ENCODE assay signal across 9 cellular contexts in the genomic region with DNA sequence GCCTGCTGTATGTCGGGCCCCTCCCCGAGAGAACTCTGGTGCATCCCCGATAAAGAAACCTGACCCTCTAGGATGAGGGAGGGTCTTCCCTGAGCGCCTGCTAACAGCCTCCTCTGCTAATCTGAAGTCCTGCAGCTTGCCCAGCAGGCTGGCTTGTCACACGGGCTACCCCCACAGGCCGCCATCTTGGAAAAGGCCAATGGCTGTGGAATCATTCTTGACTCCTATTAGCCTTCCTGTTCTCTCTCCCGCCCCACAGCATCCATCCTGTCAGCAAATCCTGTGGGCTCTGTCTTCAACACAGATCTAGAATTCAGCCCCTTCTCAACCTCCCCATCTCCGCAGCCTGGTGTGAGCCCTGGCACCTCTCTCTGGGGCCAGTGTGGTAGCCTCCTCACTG. TPM values are rescaled to one million over a fixed set of nuclear protein-coding genes. Genes with fewer than 3 reads are reported as not detected.
DNase-seq lines count a peak whose midpoint lies in the region; ATAC-seq and TF ChIP-seq lines count a peak whose summit lies in the region.
"Had no signal": no experiment of that assay in that cellular context is flagged by ENCODE, and none has a peak within 500 bp of the region (broad histone marks: within the 10 kb centered on the region; RNA-seq: fewer than 3 reads in every experiment).

No MANE protein-coding gene starts in this region.

- H3K27me3 ChIP-seq in adrenal gland (no peaks in the 10 kb centered on the region), liver (ENCODE audit: control insufficient read depth in 4 of 4, insufficient read depth in 4 of 4, low read length in 3 of 4) (no peaks in the 10 kb centered on the region), thyroid gland (no peaks in the 10 kb centered on the region)

- DNase-seq in activated T-cell treated with anti-CD3 and anti-CD28 coated beads, Interleukin-2, amount 50 U/mL, for 1 hour = peak; percentile 17
- no peak for DNase-seq in activated T-cell treated with anti-CD3 and anti-CD28 coated beads for 4 hours
- DNase-seq in adrenal gland = no peak
- DNase-seq in thyroid gland = no peak
- DNase-seq in GOT3 (lab: John Stamatoyannopoulos, UW) = no peak
- DNase-seq: retina had no signal

- H3K9me3 ChIP-seq in adrenal gland (replicated peaks in 1 of 3) (no peaks in the 10 kb centered on the region), liver (ENCODE audit: control insufficient read depth in 4 of 4, low read length in 3 of 4) (no peaks in the 10 kb centered on the region), thyroid gland (no peaks in the 10 kb centered on the region)

- 86 to 99% (median 94%) methylated on average over 8 of the region's 8 CpGs for WGBS in adrenal gland, 4 donors
- WGBS in liver = 94% methylated on average over 8 of the region's 8 CpGs
- WGBS in thyroid gland, 2 donors = 85 to 87% methylated on average over 8 of the region's 8 CpGs

- TF ChIP-seq POLR2A in adrenal gland (IDR thresholded peaks at IDR 0.05) (no peak), thyroid gland (IDR thresholded peaks at IDR 0.05) (no peak)

- no peak for ATAC-seq in GM19328 (IDR thresholded peaks at IDR 0.05; ENCODE audit: unreplicated experiment)
- ATAC-seq in HG02571 (IDR thresholded peaks at IDR 0.05; ENCODE audit: unreplicated experiment) = no peak

- TF ChIP-seq CTCF in adrenal gland (IDR thresholded peaks at IDR 0.05) (no peak), liver (IDR thresholded peaks at IDR 0.05; ENCODE audit: low read depth, low read length, missing input control) (no peak), thyroid gland (IDR thresholded peaks at IDR 0.05) (no peak)

- TF ChIP-seq RAD21 in liver (IDR thresholded peaks at IDR 0.05) = no peak

- H3K27ac ChIP-seq in adrenal gland (peak overlapping the region; percentile 84 to 99 (median 94)), liver (ENCODE audit: low read depth in 1 of 2, low read length in 2 of 2) (peak overlapping the region; percentile 92 to 98), thyroid gland (peak overlapping the region; percentile 86 to 98 (median 97))

- H3K4me3 ChIP-seq in adrenal gland = no peak overlapping the region
- no peak overlapping the region for H3K4me3 ChIP-seq in liver (ENCODE audit: low read depth in 1 of 3, low read length in 3 of 3)
- no peak overlapping the region for H3K4me3 ChIP-seq in thyroid gland (replicated peaks in 1 of 3)

- peaks cover 70 to 96% of the 10 kb centered on the region in 2 donors for H3K4me1 ChIP-seq in adrenal gland (replicated peaks in 1 of 2)
- peaks cover 37 to 54% (median 47%) of the 10 kb centered on the region in 4 donors for H3K4me1 ChIP-seq in liver (ENCODE audit: control insufficient read depth in 4 of 4, insufficient read depth in 4 of 4, low read length in 3 of 4)
- peaks cover 35 to 55% of the 10 kb centered on the region in 2 donors for H3K4me1 ChIP-seq in thyroid gland

- intact Hi-C loops in adrenal gland (cut with DNase I) = no loop called here
- intact Hi-C loops in thyroid gland (cut with DNase I) = loop anchor here (5.0 kb wide), 1 partner anchor 83 kb away; no protein-coding TSS in a partner anchor

- H3K36me3 ChIP-seq in adrenal gland (replicated peaks in 1 of 2) (no peaks in the 10 kb centered on the region), liver (ENCODE audit: control insufficient read depth in 4 of 4, insufficient read depth in 3 of 4, low read depth in 1 of 4, low read length in 3 of 4) (peaks cover 0 to 4% (median 3%) of the 10 kb centered on the region in 4 donors), thyroid gland (no peaks in the 10 kb centered on the region)

- H3K9ac ChIP-seq in liver (ENCODE audit: low read depth in 1 of 2, low read length in 2 of 2) = no peak overlapping the region

TF ChIP-seq in liver, 16 proteins besides CTCF, POLR2A, EP300 and RAD21:
- TF ChIP-seq ZBTB33 (IDR thresholded peaks at IDR 0.05) (no peak), HNF4A (conservative IDR thresholded peaks at IDR 0.05) (no peak), RXRA (IDR thresholded peaks at IDR 0.05) (no peak), ATF3 (IDR thresholded peaks at IDR 0.05) (no peak), YY1 (IDR thresholded peaks at IDR 0.05) (no peak), TAF1 (conservative IDR thresholded peaks at IDR 0.05) (no peak), EGR1 (IDR thresholded peaks at IDR 0.05; ENCODE audit: low read depth in 2 of 2) (no peak), FOXA2 (IDR thresholded peaks at IDR 0.05) (no peak), HNF4G (IDR thresholded peaks at IDR 0.05) (no peak), JUND (IDR thresholded peaks at IDR 0.05) (no peak), GABPA (IDR thresholded peaks at IDR 0.05 in 1 of 2, conservative IDR thresholded peaks at IDR 0.05 in 1 of 2) (no peak)
- TF ChIP-seq, protein P1, sequence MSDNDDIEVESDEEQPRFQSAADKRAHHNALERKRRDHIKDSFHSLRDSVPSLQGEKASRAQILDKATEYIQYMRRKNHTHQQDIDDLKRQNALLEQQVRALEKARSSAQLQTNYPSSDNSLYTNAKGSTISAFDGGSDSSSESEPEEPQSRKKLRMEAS (IDR thresholded peaks at IDR 0.05) = no peak

RNA-seq across cellular contexts. Expression of gene IL4R, which starts 12.0 kb away (rescaled TPM):
- total RNA-seq in adrenal gland = 100 to 1,000 TPM in 3 of 8 donors, 10 to 100 TPM in 5; 32.4 to 142 (median 62.8) TPM
- polyA plus RNA-seq in adrenal gland = 10 to 100 TPM; 25.6 to 46.7 (median 46.6) TPM
- 10 to 100 TPM; 18.0 to 61.9 TPM for total RNA-seq in liver
- polyA plus RNA-seq in liver = 10 to 100 TPM; 15.5 to 41.8 TPM
- total RNA-seq in thyroid gland = 10 to 100 TPM; 18.5 to 42.5 (median 21.7) TPM

RNA-seq across cellular contexts. Expression of gene NSMCE1, which starts 57.2 kb away (rescaled TPM):
- 100 to 1,000 TPM in 1 of 8 donors, 10 to 100 TPM in 7; 75.0 to 182 (median 91.1) TPM for total RNA-seq in adrenal gland
- polyA plus RNA-seq in adrenal gland = 10 to 100 TPM; 54.3 to 93.9 (median 79.4) TPM
- total RNA-seq in liver = 10 to 100 TPM; 16.5 to 16.6 TPM
- 10 to 100 TPM; 26.9 to 39.0 TPM for polyA plus RNA-seq in liver
- 10 to 100 TPM; 40.5 to 52.6 (median 48.8) TPM for total RNA-seq in thyroid gland
